Comparison of ENCODE assay signal across 13 cellular contexts in the genomic region with DNA sequence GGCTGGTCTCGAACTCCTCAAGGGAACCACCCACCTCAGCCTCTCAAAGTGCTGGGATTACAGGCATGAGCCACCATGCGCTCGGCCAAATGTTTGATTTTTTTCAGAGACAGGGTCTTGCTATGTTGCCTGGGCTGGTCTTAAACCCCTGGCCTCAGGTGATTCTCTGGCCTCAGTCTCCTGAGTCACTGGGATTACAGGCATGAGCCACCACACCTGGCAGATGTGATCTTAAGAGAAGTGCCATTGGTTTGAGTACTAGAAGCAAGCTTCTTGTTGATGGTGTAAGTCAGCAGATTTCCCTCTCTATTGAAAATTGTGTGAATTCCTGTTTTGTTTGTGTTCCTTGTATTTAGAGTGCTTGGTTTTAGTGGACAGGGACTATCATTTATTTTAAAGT. TPM values are rescaled to one million over a fixed set of nuclear protein-coding genes. Genes with fewer than 3 reads are reported as not detected.
DNase-seq lines count a peak whose midpoint lies in the region; ATAC-seq, FAIRE-seq and TF ChIP-seq lines count a peak whose summit lies in the region.
"Had no signal": no experiment of that assay in that cellular context is flagged by ENCODE, and none has a peak within 500 bp of the region (broad histone marks: within the 10 kb centered on the region; RNA-seq: fewer than 3 reads in every experiment).

No MANE protein-coding gene starts in this region.

- intact Hi-C loops in GM12878 (cut with micrococcal nuclease; ENCODE audit: unreplicated experiment): no loop called here
- intact Hi-C loops in left ventricle myocardium superior (cut with micrococcal nuclease): no loop called here

- H3K36me3 ChIP-seq in GM12878 (ENCODE audit: control insufficient read depth in 2 of 2, insufficient read depth in 2 of 2, low read length in 1 of 2): peaks cover 0 to 28% of the 10 kb centered on the region in 2 experiments; a peak in 2 of 4 replicates

- no peak overlapping the region for H2AFZ ChIP-seq in GM12878 (ENCODE audit: control insufficient read depth, low read depth, low read length)

- CTCF ChIA-PET in activated CD4-positive, alpha-beta T cell treated with anti-CD3 and anti-CD28 coated beads, Interleukin-2, amount 10 ng/mL, durations not matched to agents 7 days and 5 days (lab: Charles Lee): no interaction called here
- CTCF ChIA-PET in GM12878 (lab: Yijun Ruan, JAX): interaction anchor here (0.6 to 2.7 kb wide), 3 partner anchors 11 to 44 kb away, joined by 3 to 9 read pairs (median 3); no protein-coding TSS in a partner anchor

- H3K36me3 Mint-ChIP-seq in activated CD4-positive, alpha-beta T cell treated with anti-CD3 and anti-CD28 coated beads, Interleukin-2, amount 10 ng/mL, durations not matched to agents 7 days and 5 days (ENCODE audit: low read depth): peaks cover 74% of the 10 kb centered on the region
- peaks cover 7% of the 10 kb centered on the region for H3K36me3 Mint-ChIP-seq in IgD-negative memory B cell
- H3K36me3 Mint-ChIP-seq in natural killer cell treated with Interleukin-12 subunit alpha and Interleukin-12 subunit beta and Interleukin-15 and Interleukin-18, amount 100 ng/mL, for 72 hours: peaks cover 35% of the 10 kb centered on the region

- H3K4me1 ChIP-seq in GM12878 (ENCODE audit: control insufficient read depth, insufficient read depth, low read length): peaks cover 30% of the 10 kb centered on the region

- no peak for FAIRE-seq in GM12878 (lab: Jason Lieb, UNC)

- 100% methylated on average over 3 of the region's 3 CpGs for WGBS in GM12878 (ENCODE audit: insufficient coverage, insufficient replicate concordance, low lambda C conversion rate, missing lambda C conversion rate)

- SMC1A ChIA-PET in GM12878 (lab: Charles Lee; ENCODE audit: uncharacterized antibody, unreplicated experiment): interaction anchor here (1.1 to 1.4 kb wide), 4 partner anchors 13 to 107 kb away, joined by 3 to 5 read pairs (median 4); no protein-coding TSS in a partner anchor

- POLR2A ChIA-PET in activated CD4-positive, alpha-beta T cell treated with anti-CD3 and anti-CD28 coated beads, Interleukin-2, amount 10 ng/mL, durations not matched to agents 7 days and 5 days (lab: Charles Lee): interaction anchor here (0.7 kb wide), 1 partner anchor 107 kb away, joined by 3 read pairs; no protein-coding TSS in a partner anchor
- POLR2A ChIA-PET in GM12878 (lab: Charles Lee): interaction anchor here (0.5 to 2.3 kb wide), 3 partner anchors 8 to 107 kb away, joined by 3 to 7 read pairs (median 5); no protein-coding TSS in a partner anchor

- H3K27me3 ChIP-seq in GM12878 (replicated peaks in 1 of 2; ENCODE audit: control insufficient read depth in 2 of 2, insufficient read depth in 2 of 2, low read length in 1 of 2): no peaks in the 10 kb centered on the region

- H3K27ac ChIP-seq in GM12878 (ENCODE audit: control insufficient read depth, insufficient read depth): no peak overlapping the region
- H3K27ac ChIP-seq: lower lobe of right lung had no signal

- H3K4me3 Mint-ChIP-seq in activated CD4-positive, alpha-beta T cell treated with anti-CD3 and anti-CD28 coated beads, Interleukin-2, amount 10 ng/mL, durations not matched to agents 7 days and 5 days: peak overlapping the region; percentile 63
- peak overlapping the region in 3 of 4 donors; percentile 28 to 78 (median 61) for H3K4me3 Mint-ChIP-seq in IgD-negative memory B cell
- H3K4me3 Mint-ChIP-seq in natural killer cell treated with Interleukin-12 subunit alpha and Interleukin-12 subunit beta and Interleukin-15 and Interleukin-18, amount 100 ng/mL, for 72 hours: peak overlapping the region; percentile 87
- H3K4me3 Mint-ChIP-seq: nephron progenitor cell had no signal

- no peaks in the 10 kb centered on the region for H3K27me3 Mint-ChIP-seq in activated CD4-positive, alpha-beta T cell treated with anti-CD3 and anti-CD28 coated beads, Interleukin-2, amount 10 ng/mL, durations not matched to agents 7 days and 5 days
- H3K27me3 Mint-ChIP-seq in IgD-negative memory B cell: no peaks in the 10 kb centered on the region
- no peaks in the 10 kb centered on the region for H3K27me3 Mint-ChIP-seq in natural killer cell treated with Interleukin-12 subunit alpha and Interleukin-12 subunit beta and Interleukin-15 and Interleukin-18, amount 100 ng/mL, for 72 hours

- no peaks in the 10 kb centered on the region for H3K9me3 ChIP-seq in GM12878 (replicated peaks; ENCODE audit: control insufficient read depth, insufficient read depth, low read length)
- H3K9me3 ChIP-seq: lower lobe of right lung had no signal

- no TSS peak for BruUV-seq in GM12878 (replicated peaks; lab: Mats Ljungman, UMichigan)

- peaks cover 96% of the 10 kb centered on the region for H3K79me2 ChIP-seq in GM12878 (ENCODE audit: control insufficient read depth, insufficient read depth, low read length)

- peak overlapping the region; percentile 41; the same call in 1 of the 2 replicates for H3K4me3 ChIP-seq in GM12878
- H3K4me3 ChIP-seq: lower lobe of right lung had no signal

- no peak for ATAC-seq in GM12878
- no peak for ATAC-seq in natural killer cell treated with Interleukin-12 subunit alpha and Interleukin-12 subunit beta and Interleukin-15 and Interleukin-18, amount 100 ng/mL, for 72 hours
- no peak for ATAC-seq in left ventricle myocardium superior
- ATAC-seq in HG03457 (IDR thresholded peaks at IDR 0.05; ENCODE audit: unreplicated experiment): no peak
- ATAC-seq in HG02588 (IDR thresholded peaks at IDR 0.05; ENCODE audit: unreplicated experiment): no peak
- ATAC-seq: lower lobe of right lung had no signal

- H3K4me1 Mint-ChIP-seq in activated CD4-positive, alpha-beta T cell treated with anti-CD3 and anti-CD28 coated beads, Interleukin-2, amount 10 ng/mL, durations not matched to agents 7 days and 5 days: peaks cover 75% of the 10 kb centered on the region
- peaks cover 45 to 63% (median 51%) of the 10 kb centered on the region in 3 donors for H3K4me1 Mint-ChIP-seq in IgD-negative memory B cell
- H3K4me1 Mint-ChIP-seq in natural killer cell treated with Interleukin-12 subunit alpha and Interleukin-12 subunit beta and Interleukin-15 and Interleukin-18, amount 100 ng/mL, for 72 hours (ENCODE audit: low read depth in 2 of 2): peaks cover 67 to 75% of the 10 kb centered on the region in 2 donors

- TF ChIP-seq RAD21 in GM12878 (IDR thresholded peaks at IDR 0.05; ENCODE audit: insufficient read depth, low read depth, low read length): no peak

- TF ChIP-seq CTCF in GM12878 (IDR thresholded peaks at IDR 0.05 in 2 of 3, conservative IDR thresholded peaks at IDR 0.05 in 1 of 3; ENCODE audit: control insufficient read depth in 2 of 3, extremely low read depth in 1 of 3, insufficient read depth in 1 of 3, low read depth in 3 of 3, low read length in 3 of 3): no peak

- peaks cover 4% of the 10 kb centered on the region for H4K20me1 ChIP-seq in GM12878 (ENCODE audit: control insufficient read depth, insufficient read depth)

- in situ Hi-C loops in GM12878 (cut with MboI): no loop called here

- TF ChIP-seq EP300 in GM12878 (IDR thresholded peaks at IDR 0.05; ENCODE audit: borderline replicate concordance in 1 of 2, control insufficient read depth in 1 of 2, low read depth in 2 of 2, low read length in 2 of 2): no peak

- H3K27ac Mint-ChIP-seq in activated CD4-positive, alpha-beta T cell treated with anti-CD3 and anti-CD28 coated beads, Interleukin-2, amount 10 ng/mL, durations not matched to agents 7 days and 5 days: peak overlapping the region; percentile 69
- H3K27ac Mint-ChIP-seq in IgD-negative memory B cell: peak overlapping the region in 1 of 3 donors; percentile 65
- peak overlapping the region; percentile 94 to 99 for H3K27ac Mint-ChIP-seq in natural killer cell treated with Interleukin-12 subunit alpha and Interleukin-12 subunit beta and Interleukin-15 and Interleukin-18, amount 100 ng/mL, for 72 hours

- peak overlapping the region; percentile 40; the same call in 1 of the 2 replicates for H3K4me2 ChIP-seq in GM12878 (ENCODE audit: control insufficient read depth, insufficient read depth)

- no peak for TF ChIP-seq POLR2A in GM12878 (IDR thresholded peaks at IDR 0.05; ENCODE audit: low read depth, low read length)

- H3K9ac ChIP-seq in GM12878 (ENCODE audit: control insufficient read depth, insufficient read depth, low read length): no peak overlapping the region

- H3K9me3 Mint-ChIP-seq in activated CD4-positive, alpha-beta T cell treated with anti-CD3 and anti-CD28 coated beads, Interleukin-2, amount 10 ng/mL, durations not matched to agents 7 days and 5 days: no peaks in the 10 kb centered on the region
- no peaks in the 10 kb centered on the region for H3K9me3 Mint-ChIP-seq in IgD-negative memory B cell
- H3K9me3 Mint-ChIP-seq in natural killer cell treated with Interleukin-12 subunit alpha and Interleukin-12 subunit beta and Interleukin-15 and Interleukin-18, amount 100 ng/mL, for 72 hours: no peaks in the 10 kb centered on the region
- H3K9me3 Mint-ChIP-seq: nephron progenitor cell had no signal

- DNase-seq in activated CD4-positive, alpha-beta T cell treated with anti-CD3 and anti-CD28 coated beads, Interleukin-2, amount 10 ng/mL, durations not matched to agents 7 days and 5 days: no peak
- DNase-seq in activated CD4-positive, alpha-beta T cell treated with anti-CD3 and anti-CD28 coated beads, Interleukin-2, amount 50 U/mL, for 48 hours: no peak
- DNase-seq in GM12878 (ENCODE audit: low read depth, low spot score) (no peak), left ventricle myocardium superior (no peak)
- no peak for DNase-seq in natural killer cell treated with Interleukin-12 subunit alpha and Interleukin-12 subunit beta and Interleukin-15 and Interleukin-18, amount 100 ng/mL, for 72 hours (ENCODE audit: low spot score)
- DNase-seq: lower lobe of right lung, MV-4-11, NCI-H2029 treated with DMSO at 0.1 percent for 48 hours, NCI-H524 treated with DMSO at 0.1 percent for 48 hours, nephron progenitor cell had no signal

- RAD21 ChIA-PET in GM12878 (lab: Charles Lee; ENCODE audit: unreplicated experiment): no interaction called here

RNA-seq across cellular contexts. Expression of gene CAP1, which starts 5.2 kb away (rescaled TPM):
- total RNA-seq in activated CD4-positive, alpha-beta T cell treated with anti-CD3 and anti-CD28 coated beads, Interleukin-2, amount 10 ng/mL, durations not matched to agents 7 days and 5 days: 100 to 1,000 TPM; 740 to 752 TPM
- polyA plus RNA-seq in IgD-negative memory B cell: 424 TPM
- total RNA-seq in GM12878 (2013; cell fraction: nucleolus; rRNA removed): 67.9 and 74.3 TPM in 2 replicates
- 378 and 394 TPM in 2 replicates for total RNA-seq in GM12878 (2014; rRNA removed)
- total RNA-seq in GM12878 (2014; rRNA removed; fragmentation: Illumina TruSeq; extraction: Trizol): 405 and 421 TPM in 2 replicates
- 482 and 491 TPM in 2 replicates for total RNA-seq in GM12878 (2021)
- 209 TPM for polyA plus RNA-seq in GM12878 (2011; ENCODE audit: low read depth)
- 360 and 431 TPM in 2 replicates for polyA plus RNA-seq in GM12878 (2011; rRNA removed)
- polyA plus RNA-seq in GM12878 (2011; cell fraction: cytosol; rRNA removed): 219 and 245 TPM in 2 replicates
- 178 and 179 TPM in 2 replicates for polyA plus RNA-seq in GM12878 (2011; cell fraction: nucleus; rRNA removed)
- polyA plus RNA-seq in GM12878 (2012): 262 and 277 TPM in 2 replicates
- 500 and 537 TPM in 2 replicates for polyA plus RNA-seq in GM12878 (2014; fragmentation: Illumina TruSeq; extraction: Trizol)
- 100 to 1,000 TPM; 413 to 441 TPM for polyA plus RNA-seq in GM12878 (2014; fragmentation: Nextera tagmentation; extraction: Ambion mirVana)
- polyA plus RNA-seq in GM12878 (2014; rRNA removed): 367 and 393 TPM in 2 replicates
- polyA plus RNA-seq in GM12878 (2016; fragmentation: Nextera tagmentation; extraction: Ambion mirVana): 100 to 1,000 TPM; 475 to 481 TPM
- polyA minus RNA-seq in GM12878 (2011; rRNA and poly(A)+ RNA removed): 238 and 242 TPM in 2 replicates
- polyA minus RNA-seq in GM12878 (2011; cell fraction: cytosol; rRNA and poly(A)+ RNA removed): 82.6 and 88.4 TPM in 2 replicates
- polyA minus RNA-seq in GM12878 (2011; cell fraction: nucleus; rRNA and poly(A)+ RNA removed): 51.4 and 68.3 TPM in 2 replicates
- 100 to 1,000 TPM; 423 to 738 TPM for total RNA-seq in natural killer cell treated with Interleukin-12 subunit alpha and Interleukin-12 subunit beta and Interleukin-15 and Interleukin-18, amount 100 ng/mL, for 72 hours
- 69.1 TPM for total RNA-seq in left ventricle myocardium superior

RNA-seq across cellular contexts. Expression of gene PPT1, which starts 51.3 kb away (rescaled TPM):
- total RNA-seq in activated CD4-positive, alpha-beta T cell treated with anti-CD3 and anti-CD28 coated beads, Interleukin-2, amount 10 ng/mL, durations not matched to agents 7 days and 5 days: 100 to 1,000 TPM in 1 of 2 experiments, 10 to 100 TPM in 1; 93.8 to 112 TPM
- polyA plus RNA-seq in IgD-negative memory B cell (107 TPM), GM12878 (2011; rRNA removed) (50.4 and 55.0 TPM in 2 replicates), GM12878 (2014; fragmentation: Illumina TruSeq; extraction: Trizol) (142 and 175 TPM in 2 replicates), GM12878 (2014; fragmentation: Nextera tagmentation; extraction: Ambion mirVana) (100 to 1,000 TPM; 111 to 147 TPM), GM12878 (2014; rRNA removed) (58.1 and 68.0 TPM in 2 replicates), GM12878 (2016; fragmentation: Nextera tagmentation; extraction: Ambion mirVana) (100 to 1,000 TPM; 133 to 138 TPM)
- total RNA-seq in GM12878 (2013; cell fraction: nucleolus; rRNA removed): 42.3 and 51.6 TPM in 2 replicates
- total RNA-seq in GM12878 (2014; rRNA removed) (67.6 and 70.2 TPM in 2 replicates), GM12878 (2014; rRNA removed; fragmentation: Illumina TruSeq; extraction: Trizol) (92.1 and 95.8 TPM in 2 replicates), GM12878 (2021) (70.7 and 72.8 TPM in 2 replicates), left ventricle myocardium superior (38.9 TPM)
- polyA plus RNA-seq in GM12878 (2011; ENCODE audit: low read depth): 38.5 TPM
- 39.0 and 41.3 TPM in 2 replicates for polyA plus RNA-seq in GM12878 (2011; cell fraction: cytosol; rRNA removed)
- polyA plus RNA-seq in GM12878 (2011; cell fraction: nucleus; rRNA removed): 13.9 and 18.3 TPM in 2 replicates
- polyA plus RNA-seq in GM12878 (2012): 44.2 and 48.5 TPM in 2 replicates
- 39.4 and 40.4 TPM in 2 replicates for polyA minus RNA-seq in GM12878 (2011; rRNA and poly(A)+ RNA removed)
- 16.8 and 18.8 TPM in 2 replicates for polyA minus RNA-seq in GM12878 (2011; cell fraction: cytosol; rRNA and poly(A)+ RNA removed)
- polyA minus RNA-seq in GM12878 (2011; cell fraction: nucleus; rRNA and poly(A)+ RNA removed): 3.7 and 5.9 TPM in 2 replicates
- total RNA-seq in natural killer cell treated with Interleukin-12 subunit alpha and Interleukin-12 subunit beta and Interleukin-15 and Interleukin-18, amount 100 ng/mL, for 72 hours: 10 to 100 TPM; 42.3 to 64.0 TPM
